Comparison of ENCODE assay signal across 1 cellular context in genomic region chr20:64030371-64031134, GRCh38.
TF ChIP-seq lines count a peak whose summit lies in the region.

No MANE protein-coding gene starts in this region.

TF ChIP-seq in HEK293, 187 proteins besides CTCF, POLR2A, EP300 and RAD21 (continued from another document and continues in another):
- peak; percentile 94 for TF ChIP-seq GLI2 (tag by site-specific recombination; IDR thresholded peaks at IDR 0.05; ENCODE audit: borderline replicate concordance, low read depth)
- peak; percentile 89 for TF ChIP-seq KLF16 (tag by site-specific recombination; IDR thresholded peaks at IDR 0.05)
- no peak for TF ChIP-seq ZNF837 (tag by site-specific recombination; IDR thresholded peaks at IDR 0.05)
- TF ChIP-seq ZNF132 (tag by site-specific recombination; IDR thresholded peaks at IDR 0.05; ENCODE audit: borderline replicate concordance), result no peak
- no peak for TF ChIP-seq SETDB1 (IDR thresholded peaks at IDR 0.05; ENCODE audit: insufficient read length, low read length)
- TF ChIP-seq ZNF501 (tag by site-specific recombination; IDR thresholded peaks at IDR 0.05), result no peak
- TF ChIP-seq HOXD13 (CRISPR knock-in tag; IDR thresholded peaks at IDR 0.05; ENCODE audit: borderline replicate concordance), result no peak
- TF ChIP-seq PRDM1 (tag by site-specific recombination; IDR thresholded peaks at IDR 0.05), result no peak
- TF ChIP-seq ZNF555 (tag by site-specific recombination; conservative IDR thresholded peaks at IDR 0.05), result no peak
- no peak for TF ChIP-seq ZNF266 (tag by site-specific recombination; IDR thresholded peaks at IDR 0.05; ENCODE audit: low read depth)
- no peak for TF ChIP-seq ZNF223 (tag by site-specific recombination; IDR thresholded peaks at IDR 0.05)
- TF ChIP-seq ZSCAN4 (tag by site-specific recombination; IDR thresholded peaks at IDR 0.05), result no peak
- no peak for TF ChIP-seq ZNF211 (tag by site-specific recombination; IDR thresholded peaks at IDR 0.05; ENCODE audit: low read depth)
- peak; percentile 74 for TF ChIP-seq KLF10 (tag by site-specific recombination; IDR thresholded peaks at IDR 0.05)
- no peak for TF ChIP-seq ZNF626 (tag by site-specific recombination; IDR thresholded peaks at IDR 0.05)
- TF ChIP-seq ZNF521 (tag by site-specific recombination; IDR thresholded peaks at IDR 0.05), result no peak
- TF ChIP-seq ZNF148 (tag by site-specific recombination; IDR thresholded peaks at IDR 0.05; ENCODE audit: borderline replicate concordance), result no peak
- TF ChIP-seq ZNF169 (tag by site-specific recombination; IDR thresholded peaks at IDR 0.05), result no peak
- TF ChIP-seq, protein P1, sequence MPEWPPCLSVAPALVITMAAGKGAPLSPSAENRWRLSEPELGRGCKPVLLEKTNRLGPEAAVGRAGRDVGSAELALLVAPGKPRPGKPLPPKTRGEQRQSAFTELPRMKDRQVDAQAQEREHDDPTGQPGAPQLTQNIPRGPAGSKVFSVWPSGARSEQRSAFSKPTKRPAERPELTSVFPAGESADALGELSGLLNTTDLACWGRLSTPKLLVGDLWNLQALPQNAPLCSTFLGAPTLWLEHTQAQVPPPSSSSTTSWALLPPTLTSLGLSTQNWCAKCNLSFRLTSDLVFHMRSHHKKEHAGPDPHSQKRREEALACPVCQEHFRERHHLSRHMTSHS (tag by site-specific recombination; IDR thresholded peaks at IDR 0.05), result no peak
- peak; percentile 32; the same call in 1 of the 2 replicates for TF ChIP-seq ZNF10 (tag by site-specific recombination; IDR thresholded peaks at IDR 0.05)
- TF ChIP-seq, protein P2, sequence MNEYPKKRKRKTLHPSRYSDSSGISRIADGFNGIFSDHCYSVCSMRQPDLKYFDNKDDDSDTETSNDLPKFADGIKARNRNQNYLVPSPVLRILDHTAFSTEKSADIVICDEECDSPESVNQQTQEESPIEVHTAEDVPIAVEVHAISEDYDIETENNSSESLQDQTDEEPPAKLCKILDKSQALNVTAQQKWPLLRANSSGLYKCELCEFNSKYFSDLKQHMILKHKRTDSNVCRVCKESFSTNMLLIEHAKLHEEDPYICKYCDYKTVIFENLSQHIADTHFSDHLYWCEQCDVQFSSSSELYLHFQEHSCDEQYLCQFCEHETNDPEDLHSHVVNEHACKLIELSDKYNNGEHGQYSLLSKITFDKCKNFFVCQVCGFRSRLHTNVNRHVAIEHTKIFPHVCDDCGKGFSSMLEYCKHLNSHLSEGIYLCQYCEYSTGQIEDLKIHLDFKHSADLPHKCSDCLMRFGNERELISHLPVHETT (tag by site-specific recombination; IDR thresholded peaks at IDR 0.05), result 0 out of 2 replicates have a peak, but pooled peaks have one; percentile 44
- TF ChIP-seq REPIN1 (tag by site-specific recombination; IDR thresholded peaks at IDR 0.05; ENCODE audit: low read depth), result no peak
- TF ChIP-seq ZNF514 (tag by site-specific recombination; IDR thresholded peaks at IDR 0.05), result no peak
- TF ChIP-seq ZNF146 (tag by site-specific recombination; IDR thresholded peaks at IDR 0.05), result no peak; the same call in 1 of the 2 replicates
- TF ChIP-seq, protein P3, sequence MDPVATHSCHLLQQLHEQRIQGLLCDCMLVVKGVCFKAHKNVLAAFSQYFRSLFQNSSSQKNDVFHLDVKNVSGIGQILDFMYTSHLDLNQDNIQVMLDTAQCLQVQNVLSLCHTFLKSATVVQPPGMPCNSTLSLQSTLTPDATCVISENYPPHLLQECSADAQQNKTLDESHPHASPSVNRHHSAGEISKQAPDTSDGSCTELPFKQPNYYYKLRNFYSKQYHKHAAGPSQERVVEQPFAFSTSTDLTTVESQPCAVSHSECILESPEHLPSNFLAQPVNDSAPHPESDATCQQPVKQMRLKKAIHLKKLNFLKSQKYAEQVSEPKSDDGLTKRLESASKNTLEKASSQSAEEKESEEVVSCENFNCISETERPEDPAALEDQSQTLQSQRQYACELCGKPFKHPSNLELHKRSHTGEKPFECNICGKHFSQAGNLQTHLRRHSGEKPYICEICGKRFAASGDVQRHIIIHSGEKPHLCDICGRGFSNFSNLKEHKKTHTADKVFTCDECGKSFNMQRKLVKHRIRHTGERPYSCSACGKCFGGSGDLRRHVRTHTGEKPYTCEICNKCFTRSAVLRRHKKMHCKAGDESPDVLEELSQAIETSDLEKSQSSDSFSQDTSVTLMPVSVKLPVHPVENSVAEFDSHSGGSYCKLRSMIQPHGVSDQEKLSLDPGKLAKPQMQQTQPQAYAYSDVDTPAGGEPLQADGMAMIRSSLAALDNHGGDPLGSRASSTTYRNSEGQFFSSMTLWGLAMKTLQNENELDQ (tag by site-specific recombination; IDR thresholded peaks at IDR 0.05; ENCODE audit: low read depth), result peak; percentile 87
- TF ChIP-seq ZFHX2 (tag by site-specific recombination; conservative IDR thresholded peaks at IDR 0.05), result no peak
- no peak for TF ChIP-seq SALL2 (tag by site-specific recombination; IDR thresholded peaks at IDR 0.05; ENCODE audit: borderline replicate concordance)
- no peak for TF ChIP-seq ZNF621 (tag by site-specific recombination; IDR thresholded peaks at IDR 0.05)
- TF ChIP-seq ZNF214 (tag by site-specific recombination; IDR thresholded peaks at IDR 0.05; ENCODE audit: borderline replicate concordance), result no peak
- TF ChIP-seq ZBTB17 (tag by site-specific recombination; IDR thresholded peaks at IDR 0.05), result 0 out of 2 replicates have a peak, but pooled peaks have one; percentile 18
- no peak for TF ChIP-seq ZNF23 (tag by site-specific recombination; IDR thresholded peaks at IDR 0.05; ENCODE audit: borderline replicate concordance)
- TF ChIP-seq, protein P4, sequence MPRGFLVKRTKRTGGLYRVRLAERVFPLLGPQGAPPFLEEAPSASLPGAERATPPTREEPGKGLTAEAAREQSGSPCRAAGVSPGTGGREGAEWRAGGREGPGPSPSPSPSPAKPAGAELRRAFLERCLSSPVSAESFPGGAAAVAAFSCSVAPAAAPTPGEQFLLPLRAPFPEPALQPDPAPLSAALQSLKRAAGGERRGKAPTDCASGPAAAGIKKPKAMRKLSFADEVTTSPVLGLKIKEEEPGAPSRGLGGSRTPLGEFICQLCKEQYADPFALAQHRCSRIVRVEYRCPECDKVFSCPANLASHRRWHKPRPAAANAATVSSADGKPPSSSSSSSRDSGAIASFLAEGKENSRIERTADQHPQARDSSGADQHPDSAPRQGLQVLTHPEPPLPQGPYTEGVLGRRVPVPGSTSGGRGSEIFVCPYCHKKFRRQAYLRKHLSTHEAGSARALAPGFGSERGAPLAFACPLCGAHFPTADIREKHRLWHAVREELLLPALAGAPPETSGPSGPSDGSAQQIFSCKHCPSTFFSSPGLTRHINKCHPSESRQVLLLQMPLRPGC (tag by site-specific recombination; IDR thresholded peaks at IDR 0.05), result peak; percentile 71
- TF ChIP-seq ZNF394 (tag by site-specific recombination; IDR thresholded peaks at IDR 0.05; ENCODE audit: borderline replicate concordance), result no peak
- TF ChIP-seq YY1 (tag by site-specific recombination; IDR thresholded peaks at IDR 0.05), result no peak
- TF ChIP-seq ZBTB1 (tag by site-specific recombination; IDR thresholded peaks at IDR 0.05), result no peak
- TF ChIP-seq ZNF677 (tag by site-specific recombination; IDR thresholded peaks at IDR 0.05), result no peak
- no peak for TF ChIP-seq RBAK (tag by site-specific recombination; IDR thresholded peaks at IDR 0.05)
- no peak for TF ChIP-seq SCRT2 (tag by site-specific recombination; IDR thresholded peaks at IDR 0.05)
- TF ChIP-seq ZIC2 (tag by site-specific recombination; IDR thresholded peaks at IDR 0.05), result peak; percentile 81
- TF ChIP-seq ZNF561 (tag by site-specific recombination; IDR thresholded peaks at IDR 0.05; ENCODE audit: borderline replicate concordance), result 0 out of 2 replicates have a peak, but pooled peaks have one; percentile 59
- TF ChIP-seq ZNF341 (tag by site-specific recombination; IDR thresholded peaks at IDR 0.05; ENCODE audit: low read depth), result peak; percentile 66
- no peak for TF ChIP-seq ZNF560 (tag by site-specific recombination; IDR thresholded peaks at IDR 0.05; ENCODE audit: borderline replicate concordance)
- no peak for TF ChIP-seq ZBTB21 (tag by site-specific recombination; IDR thresholded peaks at IDR 0.05)
- TF ChIP-seq, protein P5, sequence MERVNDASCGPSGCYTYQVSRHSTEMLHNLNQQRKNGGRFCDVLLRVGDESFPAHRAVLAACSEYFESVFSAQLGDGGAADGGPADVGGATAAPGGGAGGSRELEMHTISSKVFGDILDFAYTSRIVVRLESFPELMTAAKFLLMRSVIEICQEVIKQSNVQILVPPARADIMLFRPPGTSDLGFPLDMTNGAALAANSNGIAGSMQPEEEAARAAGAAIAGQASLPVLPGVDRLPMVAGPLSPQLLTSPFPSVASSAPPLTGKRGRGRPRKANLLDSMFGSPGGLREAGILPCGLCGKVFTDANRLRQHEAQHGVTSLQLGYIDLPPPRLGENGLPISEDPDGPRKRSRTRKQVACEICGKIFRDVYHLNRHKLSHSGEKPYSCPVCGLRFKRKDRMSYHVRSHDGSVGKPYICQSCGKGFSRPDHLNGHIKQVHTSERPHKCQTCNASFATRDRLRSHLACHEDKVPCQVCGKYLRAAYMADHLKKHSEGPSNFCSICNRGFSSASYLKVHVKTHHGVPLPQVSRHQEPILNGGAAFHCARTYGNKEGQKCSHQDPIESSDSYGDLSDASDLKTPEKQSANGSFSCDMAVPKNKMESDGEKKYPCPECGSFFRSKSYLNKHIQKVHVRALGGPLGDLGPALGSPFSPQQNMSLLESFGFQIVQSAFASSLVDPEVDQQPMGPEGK (tag by site-specific recombination; IDR thresholded peaks at IDR 0.05), result 0 out of 2 replicates have a peak, but pooled peaks have one; percentile 49
- no peak; the same call in 1 of the 2 replicates for TF ChIP-seq ZNF596 (tag by site-specific recombination; IDR thresholded peaks at IDR 0.05)
- TF ChIP-seq ZNF133 (tag by site-specific recombination; IDR thresholded peaks at IDR 0.05), result no peak
- no peak for TF ChIP-seq ZNF623 (tag by site-specific recombination; IDR thresholded peaks at IDR 0.05)
- no peak for TF ChIP-seq ZNF660 (tag by site-specific recombination; IDR thresholded peaks at IDR 0.05)
- TF ChIP-seq ZNF175 (tag by site-specific recombination; IDR thresholded peaks at IDR 0.05), result no peak
- TF ChIP-seq MZF1 (tag by site-specific recombination; IDR thresholded peaks at IDR 0.05; ENCODE audit: borderline replicate concordance), result no peak
- TF ChIP-seq ZNF202 (tag by site-specific recombination; IDR thresholded peaks at IDR 0.05; ENCODE audit: borderline replicate concordance), result no peak
- no peak for TF ChIP-seq ZNF704 (tag by site-specific recombination; IDR thresholded peaks at IDR 0.05)
- no peak for TF ChIP-seq MEIS1 (CRISPR knock-in tag; IDR thresholded peaks at IDR 0.05; ENCODE audit: borderline replicate concordance)
- TF ChIP-seq ZNF548 (tag by site-specific recombination; IDR thresholded peaks at IDR 0.05), result no peak
- TF ChIP-seq ZNF777 (tag by site-specific recombination; IDR thresholded peaks at IDR 0.05; ENCODE audit: borderline replicate concordance), result no peak
- TF ChIP-seq OVOL3 (tag by site-specific recombination; IDR thresholded peaks at IDR 0.05), result peak; percentile 88
